In genomic region chr16:544517-544916, GRCh38 we compare ENCODE assay signal across 23 cellular contexts. TPM values are rescaled to one million over a fixed set of nuclear protein-coding genes. Genes with fewer than 3 reads are reported as not detected.
"Had no signal": no experiment of that assay in that cellular context is flagged by ENCODE, and none has a peak within 500 bp of the region (broad histone marks: within the 10 kb centered on the region; RNA-seq: fewer than 3 reads in every experiment).

No MANE protein-coding gene starts in this region.

- H3K4me1 ChIP-seq: SJCRH30 had no signal

- H3K27me3 ChIP-seq: SJCRH30 had no signal

- H3K4me3 Mint-ChIP-seq: IgD-negative memory B cell had no signal

- H3K27ac ChIP-seq: SJCRH30 had no signal

- H3K27me3 Mint-ChIP-seq: IgD-negative memory B cell had no signal

- H3K4me3 ChIP-seq: SJCRH30 had no signal

- H3K27ac Mint-ChIP-seq: IgD-negative memory B cell had no signal

- ATAC-seq: Panc1, PC-3, Right ventricle myocardium inferior, SK-N-SH treated with all-trans-retinoic acid at 6 μM for 48 hours had no signal

- DNase-seq: KBM-7, NCI-H1092 treated with DMSO at 0.1 percent for 48 hours, NCI-H1436, NCI-H187, NCI-H2029, NCI-H2081 treated with DMSO at 0.1 percent for 48 hours, NCI-H2171, NCI-H226, NCI-H446, NCI-H510A, NCI-H524 treated with DMSO at 0.1 percent for 48 hours, NCI-H69, NCI-H774, PC-3, SHP77 treated with DMSO at 0.1 percent for 48 hours, SJCRH30, T-helper 1 cell had no signal

- H3K9me3 Mint-ChIP-seq: IgD-negative memory B cell had no signal

RNA-seq across cellular contexts. Expression of gene PRR35, which starts 15.7 kb away (rescaled TPM):
- total RNA-seq: MCF 10A, OCI-LY7, PC-3, Right ventricle myocardium inferior, SJCRH30 had no signal
- polyA plus RNA-seq: IgD-negative memory B cell had no signal

RNA-seq across cellular contexts. Expression of gene NHLRC4, which starts 22.3 kb away (rescaled TPM):
- total RNA-seq: MCF 10A had no signal
